ENCODE assay signal across 8 cellular contexts in the genomic region with DNA sequence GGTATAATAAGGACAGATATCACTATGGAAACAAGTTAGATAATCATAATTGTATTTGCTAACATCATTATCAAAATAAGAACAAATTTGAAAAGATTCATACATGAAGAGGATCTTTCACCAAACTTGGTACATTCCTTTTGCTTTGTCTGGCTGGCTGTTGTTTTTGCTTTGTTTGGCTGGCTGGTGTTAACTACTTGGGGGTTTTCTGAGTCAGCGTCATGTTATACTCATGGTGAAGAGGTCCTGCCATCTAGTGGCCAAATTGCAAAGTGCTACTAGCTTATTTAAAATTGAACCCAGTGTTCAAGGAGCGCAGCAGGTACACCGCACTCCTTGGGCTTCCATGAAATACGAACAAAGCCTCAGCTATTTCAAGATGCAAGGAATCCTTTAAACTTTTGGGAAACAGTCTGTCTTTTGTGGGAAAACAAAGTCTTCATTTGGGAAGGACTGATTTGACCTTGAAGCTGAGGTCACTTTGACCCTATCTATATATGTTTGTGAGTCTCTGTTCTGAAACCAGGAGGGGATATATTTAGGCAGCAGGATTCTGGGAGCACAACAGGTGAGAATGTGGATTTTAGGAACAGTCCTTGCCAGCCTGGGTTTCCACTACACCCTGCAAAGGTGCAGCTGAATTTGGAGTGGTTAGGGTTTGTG.
DNase-seq lines count a peak whose midpoint lies in the region.

No MANE protein-coding gene starts in this region.

- H3K36me3 ChIP-seq in HAP-1 (replicated peaks) = no peaks in the 10 kb centered on the region

- H3K27me3 ChIP-seq in HAP-1 (ENCODE audit: low read depth) = no peaks in the 10 kb centered on the region

- H3K9me3 ChIP-seq in HAP-1 = no peaks in the 10 kb centered on the region

- peaks cover 45% of the 10 kb centered on the region for H3K4me1 ChIP-seq in HAP-1

- H3K4me3 ChIP-seq in HAP-1 = no peak overlapping the region

- in situ Hi-C loops in HAP-1 (cut with MboI; ENCODE audit: low sequenced_read_pairs) = no loop called here

- DNase-seq in NOMO-1 treated with DMSO at 0.1 percent for 48 hours (lab: John Stamatoyannopoulos, UW; ENCODE audit: unreplicated experiment) = peak; percentile 48
- no peak for DNase-seq in NOMO-1 treated with dmso at 0.1 percent for 144 hours (lab: John Stamatoyannopoulos, UW; ENCODE audit: unreplicated experiment)
- DNase-seq in HAP-1 (ENCODE audit: low spot score in 2 of 2) = peak; percentile 91 to 92
- DNase-seq in Kasumi-1 (lab: John Stamatoyannopoulos, UW) = peak; percentile 33 to 63
- peak; percentile 62 for DNase-seq in RPMI7951 (ENCODE audit: low read depth)
- peak; percentile 40 for DNase-seq in brain pericyte (ENCODE audit: low read depth, low spot score)
- DNase-seq in inferior parietal cortex (ENCODE audit: extremely low spot score) = peak; percentile 74
- DNase-seq in stimulated activated CD4-positive, alpha-beta T cell treated with anti-CD3 and anti-CD28 coated beads, Interleukin-12 subunit alpha, Interleukin-12 subunit beta, amount 100 ng/mL, for 48 hours (ENCODE audit: low read depth in 2 of 3, low spot score in 1 of 3) = peak; percentile 0 to 67 (median 3)
